Comparison of ENCODE assay signal across 25 cellular contexts in the genomic region with DNA sequence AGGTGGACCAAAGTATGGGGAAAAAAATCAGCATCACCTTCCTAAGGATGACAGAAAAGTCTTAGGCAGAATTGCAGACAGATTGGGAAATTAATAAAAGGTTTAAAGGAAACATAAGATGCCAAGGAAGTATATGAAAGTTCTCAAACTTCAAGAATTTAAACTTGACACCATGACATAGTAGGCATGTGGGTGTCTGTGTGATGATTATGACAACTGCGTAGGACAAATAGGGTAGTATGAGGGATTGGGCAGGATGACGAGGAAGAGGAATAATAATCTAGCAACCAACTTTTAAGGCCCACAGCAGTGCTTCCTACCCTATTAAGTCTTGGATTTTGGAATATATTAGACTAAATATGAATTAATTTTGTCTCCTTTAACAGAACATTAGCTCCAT.
"Had no signal": no experiment of that assay in that cellular context is flagged by ENCODE, and none has a peak within 500 bp of the region (broad histone marks: within the 10 kb centered on the region; RNA-seq: fewer than 3 reads in every experiment).

No MANE protein-coding gene starts in this region.

- H3K9me3 ChIP-seq: left ventricle myocardium inferior, neutrophil, psoas muscle, right atrium auricular region, spleen, tibial nerve, uterus had no signal

- H3K36me3 Mint-ChIP-seq: naive B cell, natural killer cell had no signal

- H3K27me3 Mint-ChIP-seq: naive B cell; stimulated activated naive CD8-positive, alpha-beta T cell treated with anti-CD3 and anti-CD28 coated beads, Interleukin-15, Interleukin-2, amounts not matched to agents 100 ng/mL and 50 ng/mL, for 24 hours; type B pancreatic cell had no signal

- H3K4me1 ChIP-seq: neural progenitor cell, parathyroid adenoma, psoas muscle, right atrium auricular region, tibial nerve, uterus had no signal

- H3K4me2 ChIP-seq: hepatocyte, neural progenitor cell had no signal

- H3K9me3 Mint-ChIP-seq: mesothelial cell of epicardium; naive B cell; natural killer cell; nephron progenitor cell; neural progenitor cell; stimulated activated effector memory CD8-positive, alpha-beta T cell treated with anti-CD3 and anti-CD28 coated beads, Interleukin-12 subunit alpha, Interleukin-12 subunit beta, amount 100 ng/mL, for 72 hours; stimulated activated naive CD8-positive, alpha-beta T cell treated with anti-CD3 and anti-CD28 coated beads, Interleukin-15, Interleukin-2, amounts not matched to agents 100 ng/mL and 50 ng/mL, for 24 hours; type B pancreatic cell had no signal

- H3K4me3 Mint-ChIP-seq: mesothelial cell of epicardium; naive B cell; natural killer cell; nephron progenitor cell; neural progenitor cell; stimulated activated effector memory CD8-positive, alpha-beta T cell treated with anti-CD3 and anti-CD28 coated beads, Interleukin-12 subunit alpha, Interleukin-12 subunit beta, amount 100 ng/mL, for 72 hours; stimulated activated naive CD8-positive, alpha-beta T cell treated with anti-CD3 and anti-CD28 coated beads, Interleukin-15, Interleukin-2, amounts not matched to agents 100 ng/mL and 50 ng/mL, for 24 hours; type B pancreatic cell had no signal

- H3K36me3 ChIP-seq: neutrophil, right atrium auricular region, uterus had no signal

- H2AFZ ChIP-seq: hepatocyte, neural progenitor cell, parathyroid adenoma had no signal

- H3K4me1 Mint-ChIP-seq: mesothelial cell of epicardium; naive B cell; natural killer cell; neural progenitor cell; stimulated activated effector memory CD8-positive, alpha-beta T cell treated with anti-CD3 and anti-CD28 coated beads, Interleukin-12 subunit alpha, Interleukin-12 subunit beta, amount 100 ng/mL, for 72 hours had no signal

- DNase-seq: islet precursor cell; left ventricle myocardium inferior; mesendoderm; naive B cell; natural killer cell; nephron progenitor cell; occipital lobe; psoas muscle; small intestine; spleen; stimulated activated CD4-positive, alpha-beta T cell treated with anti-CD3 and anti-CD28 coated beads, Interleukin-4, amount 100 ng/mL, for 24 hours; stimulated activated naive CD4-positive, alpha-beta T cell; uterus had no signal

- H3K4me3 ChIP-seq: hepatocyte, left ventricle myocardium inferior, lung, neural progenitor cell, psoas muscle, right atrium auricular region, spleen, tibial nerve, uterus had no signal

- ATAC-seq: natural killer cell; psoas muscle; sciatic nerve; stimulated activated effector memory CD8-positive, alpha-beta T cell treated with anti-CD3 and anti-CD28 coated beads, Interleukin-12 subunit alpha, Interleukin-12 subunit beta, amount 100 ng/mL, for 72 hours had no signal

- H3K79me2 ChIP-seq: hepatocyte, parathyroid adenoma had no signal

- H3K27ac ChIP-seq: hepatocyte, left ventricle myocardium inferior, neural progenitor cell, neutrophil, parathyroid adenoma, psoas muscle, right atrium auricular region, tibial nerve, uterus had no signal

- H3K27ac Mint-ChIP-seq: natural killer cell; neural progenitor cell; stimulated activated effector memory CD8-positive, alpha-beta T cell treated with anti-CD3 and anti-CD28 coated beads, Interleukin-12 subunit alpha, Interleukin-12 subunit beta, amount 100 ng/mL, for 72 hours; stimulated activated naive CD8-positive, alpha-beta T cell treated with anti-CD3 and anti-CD28 coated beads, Interleukin-15, Interleukin-2, amounts not matched to agents 100 ng/mL and 50 ng/mL, for 24 hours; type B pancreatic cell had no signal

- H3K9ac ChIP-seq: neural progenitor cell, parathyroid adenoma had no signal

- H3K27me3 ChIP-seq: hepatocyte, neural progenitor cell, neutrophil, right atrium auricular region, spleen, tibial nerve, uterus had no signal

- FAIRE-seq: small intestine had no signal
